1 cellular context compared by ENCODE assay signal in genomic region chr17:28371245-28372202, GRCh38.
TF ChIP-seq lines count a peak whose summit lies in the region.

Gene SARM1 (plus strand): TSS chr17:28371694. CDS start chr17:28372033, 339 bp downstream.

TF ChIP-seq in K562, 482 proteins besides CTCF, POLR2A, EP300 and RAD21 (continued from another document):
- TF ChIP-seq ZNF449 (CRISPR knock-in tag; IDR thresholded peaks at IDR 0.05) (no peak), SIN3A (IDR thresholded peaks at IDR 0.05; ENCODE audit: borderline replicate concordance in 2 of 2, control insufficient read depth in 1 of 2, low read depth in 2 of 2, low read length in 2 of 2) (no peak), THRB (CRISPR knock-in tag; conservative IDR thresholded peaks at IDR 0.05) (0 out of 2 replicates have a peak, but pooled peaks have one; percentile 5), TFAP4 (CRISPR knock-in tag; IDR thresholded peaks at IDR 0.05; ENCODE audit: borderline replicate concordance) (0 out of 2 replicates have a peak, but pooled peaks have one; percentile 21), ZNF318 (IDR thresholded peaks at IDR 0.05; ENCODE audit: borderline replicate concordance in 1 of 2, low read depth in 1 of 2) (no peak), NFIX (CRISPR knock-in tag; IDR thresholded peaks at IDR 0.05; ENCODE audit: low read depth) (no peak), ZBTB26 (CRISPR knock-in tag; IDR thresholded peaks at IDR 0.05) (no peak), CREB3L1 (IDR thresholded peaks at IDR 0.05; ENCODE audit: borderline replicate concordance, low read depth) (no peak), MCM7 (IDR thresholded peaks at IDR 0.05) (no peak), TAF9B (IDR thresholded peaks at IDR 0.05; ENCODE audit: partially characterized antibody) (no peak), GATAD2B (IDR thresholded peaks at IDR 0.05; ENCODE audit: borderline replicate concordance) (no peak), NRF1 (conservative IDR thresholded peaks at IDR 0.05 in 1 of 2, IDR thresholded peaks at IDR 0.05 in 1 of 2) (peak; percentile 82 to 84), IRF1 (CRISPR knock-in tag; IDR thresholded peaks at IDR 0.05; ENCODE audit: borderline replicate concordance) (no peak)
TF ChIP-seq in K562: peak in this region for 17.
